ENCODE assay signal across 8 cellular contexts in the genomic region with DNA sequence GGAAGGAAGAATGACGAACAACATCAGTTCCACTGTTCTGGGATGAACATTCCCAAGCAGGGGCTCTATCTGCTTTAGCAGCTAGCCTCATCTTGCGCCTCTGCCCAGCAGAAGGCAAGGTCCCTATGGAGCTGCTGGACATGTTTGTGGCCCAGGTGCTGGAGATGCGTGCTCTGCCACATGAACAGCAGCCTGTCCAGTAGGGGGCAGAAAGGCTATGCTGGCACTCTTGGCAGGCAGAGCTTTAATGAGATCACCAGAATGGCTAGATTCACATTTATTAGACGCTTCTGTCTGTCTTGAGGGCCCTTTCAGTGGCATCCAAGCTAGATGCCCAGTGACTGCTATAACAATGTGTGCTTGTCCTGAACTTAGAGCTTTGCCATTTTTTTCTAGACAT.
A peak's percentile ranks its signal among the peaks of the same experiment; 100 is the strongest.
DNase-seq lines count a peak whose midpoint lies in the region; ATAC-seq, FAIRE-seq and TF ChIP-seq lines count a peak whose summit lies in the region.

No MANE protein-coding gene starts in this region.

- H3K4me1 ChIP-seq in OCI-LY7 (ENCODE audit: insufficient read depth, low read length, poor library complexity, severe bottlenecking), result no peaks in the 10 kb centered on the region

- no peak overlapping the region for H2AFZ ChIP-seq in OCI-LY7 (ENCODE audit: low read length)

- no peaks in the 10 kb centered on the region for H3K9me3 ChIP-seq in OCI-LY7 (ENCODE audit: low read length)

- peak; percentile 68 for TF ChIP-seq CTCF in OCI-LY7 (conservative IDR thresholded peaks at IDR 0.05; ENCODE audit: low read length)

- CTCF ChIA-PET in OCI-LY7 (lab: Charles Lee; ENCODE audit: unreplicated experiment), result no interaction called here

- DNase-seq in AG08395 (ENCODE audit: low spot score) (peak; percentile 13), GM12891 (ENCODE audit: insufficient read length, low spot score) (peak; percentile 1), OCI-LY7 (ENCODE audit: low spot score) (peak; percentile 24), frontal cortex (ENCODE audit: low spot score in 2 of 2) (peak; percentile 2 to 11), substantia nigra (lab: John Stamatoyannopoulos, UW) (peak in 45 of 49 donors; percentile 0 to 59 (median 20))

- BruUV-seq in OCI-LY7 (replicated peaks; lab: Mats Ljungman, UMichigan), result no TSS peak

- H3K27ac ChIP-seq in OCI-LY7 (ENCODE audit: low read depth, low read length, poor library complexity, severe bottlenecking) (no peak overlapping the region), substantia nigra (ENCODE audit: low read depth, low read length, poor library complexity, severe bottlenecking) (no peak overlapping the region)

- no peak for TF ChIP-seq POLR2A in GM12891 (IDR thresholded peaks at IDR 0.05; ENCODE audit: low read depth, low read length)

- no peaks in the 10 kb centered on the region for H4K20me1 ChIP-seq in OCI-LY7 (ENCODE audit: insufficient read depth, low read length)

- ATAC-seq in HG03378 (IDR thresholded peaks at IDR 0.05; ENCODE audit: unreplicated experiment), result no peak
- no peak for ATAC-seq in HG02642 (IDR thresholded peaks at IDR 0.05; ENCODE audit: poor library complexity, unreplicated experiment)
- ATAC-seq in HG03342 (IDR thresholded peaks at IDR 0.05; ENCODE audit: unreplicated experiment), result no peak

- no peaks in the 10 kb centered on the region for H3K9me2 ChIP-seq in OCI-LY7 (ENCODE audit: insufficient read depth, low read length)

- no peaks in the 10 kb centered on the region for H3K79me2 ChIP-seq in OCI-LY7 (ENCODE audit: insufficient read depth, low read depth, low read length)

- H3K4me2 ChIP-seq in OCI-LY7 (ENCODE audit: low read length), result no peak overlapping the region

- intact Hi-C loops in OCI-LY7 (cut with micrococcal nuclease; ENCODE audit: unreplicated experiment), result no loop called here

- POLR2A ChIA-PET in OCI-LY7 (lab: Charles Lee), result no interaction called here

- no peak overlapping the region for H3K4me3 ChIP-seq in OCI-LY7 (ENCODE audit: low read depth, low read length, poor library complexity, severe bottlenecking)

- no peaks in the 10 kb centered on the region for H3K36me3 ChIP-seq in OCI-LY7 (ENCODE audit: insufficient read depth, low read length)

- FAIRE-seq in GM12891 (lab: Jason Lieb, UNC) (peak; percentile 5), frontal cortex (lab: Jason Lieb, UNC) (no peak)

TF ChIP-seq in GM12891, 5 proteins besides CTCF, POLR2A, EP300 and RAD21:
- TF ChIP-seq TAF1 (IDR thresholded peaks at IDR 0.05; ENCODE audit: low read depth, low read length), result no peak
- TF ChIP-seq POLR2AphosphoS5 (IDR thresholded peaks at IDR 0.05; ENCODE audit: low read depth, low read length), result no peak
- no peak for TF ChIP-seq PAX5 (IDR thresholded peaks at IDR 0.05; ENCODE audit: insufficient read depth, low read length, severe bottlenecking)
- no peak for TF ChIP-seq SPI1 (IDR thresholded peaks at IDR 0.05; ENCODE audit: low read depth, low read length)
- no peak for TF ChIP-seq POU2F2 (IDR thresholded peaks at IDR 0.05; ENCODE audit: low read depth, low read length)
